Comparison of ENCODE assay signal across 11 cellular contexts in the genomic region with DNA sequence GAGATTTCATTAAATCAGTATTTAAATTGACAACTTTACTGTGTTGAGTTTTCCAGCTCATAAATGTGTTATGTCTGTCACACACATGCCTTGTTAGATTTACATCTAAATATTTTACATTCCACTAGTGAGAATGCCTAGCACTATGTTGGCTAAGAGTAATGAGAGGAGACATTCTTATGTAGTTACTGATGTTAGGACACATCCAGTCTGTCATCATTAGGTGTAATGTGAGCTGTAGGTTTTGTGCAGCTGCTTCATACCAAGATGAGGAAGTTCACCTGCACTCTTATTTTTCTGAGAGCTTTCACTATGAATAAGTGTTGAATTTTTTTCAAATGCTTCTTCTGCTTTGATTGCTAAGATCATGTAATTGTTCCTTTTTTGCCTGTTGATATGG.
DNase-seq lines count a peak whose midpoint lies in the region; FAIRE-seq and TF ChIP-seq lines count a peak whose summit lies in the region.
"Had no signal": no experiment of that assay in that cellular context is flagged by ENCODE, and none has a peak within 500 bp of the region (broad histone marks: within the 10 kb centered on the region; RNA-seq: fewer than 3 reads in every experiment).

No MANE protein-coding gene starts in this region.

- no peaks in the 10 kb centered on the region for H4K20me1 ChIP-seq in neural progenitor cell (ENCODE audit: low read depth)

- H3K4me1 ChIP-seq in SJCRH30 (peaks cover 27% of the 10 kb centered on the region), neural progenitor cell (no peaks in the 10 kb centered on the region)

- peak overlapping the region; percentile 52 for H3K27ac ChIP-seq in SJCRH30
- no peak overlapping the region for H3K27ac ChIP-seq in neural progenitor cell

- H3K79me2 ChIP-seq in neural progenitor cell (ENCODE audit: low read depth), result no peaks in the 10 kb centered on the region

- H3K4me3 ChIP-seq in SJCRH30 (no peak overlapping the region), neural progenitor cell (no peak overlapping the region)

- peak; percentile 98 for FAIRE-seq in G401.6 (lab: Jason Lieb, UNC)

- H3K4me1 Mint-ChIP-seq in neural progenitor cell, result peaks cover 10% of the 10 kb centered on the region
- H3K4me1 Mint-ChIP-seq in activated T-helper 2 cell treated with anti-CD3 and anti-CD28 coated beads, Interferon-gamma antibody, Interleukin-2, Interleukin-4, amounts not matched to agents 10 μg/mL and 5 μg/mL and 100 μg/mL, durations not matched to agents 14 hours and 24 hours and 36 hours (ENCODE audit: low read depth), result no peaks in the 10 kb centered on the region

- H3K4me3 Mint-ChIP-seq in neural progenitor cell, result no peak overlapping the region
- no peak overlapping the region for H3K4me3 Mint-ChIP-seq in activated T-helper 2 cell treated with anti-CD3 and anti-CD28 coated beads, Interferon-gamma antibody, Interleukin-2, Interleukin-4, amounts not matched to agents 10 μg/mL and 5 μg/mL and 100 μg/mL, durations not matched to agents 14 hours and 24 hours and 36 hours (ENCODE audit: low read depth)

- intact Hi-C loops in activated T-helper 2 cell treated with anti-CD3 and anti-CD28 coated beads, Interferon-gamma antibody, Interleukin-2, Interleukin-4, amounts not matched to agents 10 μg/mL and 5 μg/mL and 100 μg/mL, durations not matched to agents 14 hours and 24 hours and 36 hours (cut with micrococcal nuclease), result no loop called here

- H3K4me2 ChIP-seq in neural progenitor cell, result no peak overlapping the region

- H3K9me3 Mint-ChIP-seq in neural progenitor cell, result peaks cover 4% of the 10 kb centered on the region
- peaks cover 4% of the 10 kb centered on the region for H3K9me3 Mint-ChIP-seq in activated T-helper 2 cell treated with anti-CD3 and anti-CD28 coated beads, Interferon-gamma antibody, Interleukin-2, Interleukin-4, amounts not matched to agents 10 μg/mL and 5 μg/mL and 100 μg/mL, durations not matched to agents 14 hours and 24 hours and 36 hours

- H3K27me3 ChIP-seq in SJCRH30, result no peaks in the 10 kb centered on the region
- H3K27me3 ChIP-seq in neural progenitor cell, result no peaks in the 10 kb centered on the region

- H3K36me3 ChIP-seq in SJCRH30, result no peaks in the 10 kb centered on the region
- no peaks in the 10 kb centered on the region for H3K36me3 ChIP-seq in neural progenitor cell

- no peak overlapping the region for H3K27ac Mint-ChIP-seq in neural progenitor cell
- H3K27ac Mint-ChIP-seq in activated T-helper 2 cell treated with anti-CD3 and anti-CD28 coated beads, Interferon-gamma antibody, Interleukin-2, Interleukin-4, amounts not matched to agents 10 μg/mL and 5 μg/mL and 100 μg/mL, durations not matched to agents 14 hours and 24 hours and 36 hours, result no peak overlapping the region

- no peak for TF ChIP-seq CTCF in neural progenitor cell (IDR thresholded peaks at IDR 0.05)

- H3K9me3 ChIP-seq in SJCRH30 (replicated peaks) (peaks cover 6% of the 10 kb centered on the region), neural progenitor cell (ENCODE audit: low read depth) (no peaks in the 10 kb centered on the region)

- no peak overlapping the region for H3K9ac ChIP-seq in neural progenitor cell

- no peaks in the 10 kb centered on the region for H3F3A ChIP-seq in neural progenitor cell (ENCODE audit: low read depth)

- H2AFZ ChIP-seq in neural progenitor cell (replicated peaks), result no peak overlapping the region

- DNase-seq in HCEC 1CT (peak; percentile 82), SJCRH30 (peak in 1 of 2 experiments; percentile 46), kidney glomerular epithelial cell (lab: John Stamatoyannopoulos, UW) (peak; percentile 84), NCI-H526 treated with DMSO at 0.1 percent for 48 hours (lab: John Stamatoyannopoulos, UW) (no peak), neural progenitor cell (ENCODE audit: low spot score) (no peak)
- no peak for DNase-seq in stimulated activated CD4-positive, alpha-beta T cell treated with anti-CD3 and anti-CD28 coated beads, Interleukin-2, amount 100 ng/mL, for 24 hours
- no peak for DNase-seq in activated T-helper 2 cell treated with anti-CD3 and anti-CD28 coated beads, Interferon-gamma antibody, Interleukin-2, Interleukin-4, amounts not matched to agents 10 μg/mL and 5 μg/mL and 100 μg/mL, durations not matched to agents 14 hours and 24 hours and 36 hours (ENCODE audit: low spot score)
- DNase-seq: activated CD4-positive, CD25-positive, alpha-beta regulatory T cell; glutamatergic neuron; NCI-H748 treated with DMSO at 0.1 percent for 48 hours had no signal

- H3K27me3 Mint-ChIP-seq in neural progenitor cell (ENCODE audit: insufficient read depth, low read depth), result no peaks in the 10 kb centered on the region
- no peaks in the 10 kb centered on the region for H3K27me3 Mint-ChIP-seq in activated T-helper 2 cell treated with anti-CD3 and anti-CD28 coated beads, Interferon-gamma antibody, Interleukin-2, Interleukin-4, amounts not matched to agents 10 μg/mL and 5 μg/mL and 100 μg/mL, durations not matched to agents 14 hours and 24 hours and 36 hours (ENCODE audit: low read depth)

- no peaks in the 10 kb centered on the region for H3K36me3 Mint-ChIP-seq in neural progenitor cell
- H3K36me3 Mint-ChIP-seq in activated T-helper 2 cell treated with anti-CD3 and anti-CD28 coated beads, Interferon-gamma antibody, Interleukin-2, Interleukin-4, amounts not matched to agents 10 μg/mL and 5 μg/mL and 100 μg/mL, durations not matched to agents 14 hours and 24 hours and 36 hours (ENCODE audit: low read depth), result no peaks in the 10 kb centered on the region

Comparison
In these comparisons a context has a peak if more than half of its experiments do, and no peak if none do; other contexts are left out.
1. DNase-seq: peak in HCEC 1CT (single experiment) and kidney glomerular epithelial cell (single experiment); none in NCI-H526 treated with DMSO at 0.1 percent for 48 hours (single experiment), stimulated activated CD4-positive, alpha-beta T cell treated with anti-CD3 and anti-CD28 coated beads, Interleukin-2, amount 100 ng/mL, for 24 hours (0 of 2), neural progenitor cell (single experiment) and activated T-helper 2 cell treated with anti-CD3 and anti-CD28 coated beads, Interferon-gamma antibody, Interleukin-2, Interleukin-4, amounts not matched to agents 10 μg/mL and 5 μg/mL and 100 μg/mL, durations not matched to agents 14 hours and 24 hours and 36 hours (single experiment).